ENCODE assay signal across 28 cellular contexts in the genomic region with DNA sequence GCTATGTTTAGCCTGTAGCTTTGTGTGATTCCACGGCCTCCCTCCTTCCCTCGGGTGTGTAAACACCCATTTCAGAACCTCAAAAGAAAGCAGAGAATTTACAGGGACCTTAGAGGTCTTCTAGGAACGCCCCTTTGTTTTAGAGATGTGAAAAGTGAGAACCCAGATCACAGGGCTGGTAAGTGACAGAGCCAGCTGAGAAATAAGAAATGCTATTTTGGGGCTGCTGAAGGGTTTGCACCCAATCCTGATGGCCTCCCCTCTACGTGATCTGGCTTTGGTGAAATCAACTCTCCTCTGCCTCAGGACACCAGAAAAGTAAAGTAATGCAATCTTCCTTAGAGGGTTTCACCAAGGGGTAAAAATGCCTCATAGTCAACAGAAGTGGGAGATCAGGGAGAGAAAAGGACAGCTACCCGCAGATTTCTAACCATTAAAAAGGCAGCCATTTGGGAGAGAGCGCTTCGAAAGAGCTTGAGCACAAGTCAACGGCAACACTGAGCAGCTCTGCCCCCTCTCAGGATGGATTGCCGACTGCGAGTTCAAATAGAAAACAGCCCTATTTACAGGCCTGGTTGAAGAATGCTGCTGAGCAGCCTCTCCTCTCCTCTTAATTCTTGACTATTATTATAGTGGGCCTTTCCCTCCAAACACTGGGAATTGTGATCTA.
A peak's percentile ranks its signal among the peaks of the same experiment; 100 is the strongest.
DNase-seq lines count a peak whose midpoint lies in the region; ATAC-seq and TF ChIP-seq lines count a peak whose summit lies in the region.
"Had no signal": no experiment of that assay in that cellular context is flagged by ENCODE, and none has a peak within 500 bp of the region (broad histone marks: within the 10 kb centered on the region; RNA-seq: fewer than 3 reads in every experiment).

No MANE protein-coding gene starts in this region.

- peak; percentile 54 for ATAC-seq in HG02798 (IDR thresholded peaks at IDR 0.05; ENCODE audit: poor library complexity, unreplicated experiment)
- ATAC-seq: activated CD8-positive, alpha-beta memory T cell treated with anti-CD3 and anti-CD28 coated beads, Interleukin-2, amount 10 ng/mL, durations not matched to agents 7 days and 5 days; SK-N-SH treated with all-trans-retinoic acid at 6 μM for 48 hours; stimulated activated effector memory CD8-positive, alpha-beta T cell treated with anti-CD3 and anti-CD28 coated beads, Interleukin-12 subunit alpha, Interleukin-12 subunit beta, amount 100 ng/mL, for 72 hours had no signal

- in situ Hi-C loops in KBM-7 (cut with MboI; ENCODE audit: low pct_unique_long_range_greater_than_20kb, low sequenced_read_pairs), result no loop called here

- no peak overlapping the region for H3K4me3 Mint-ChIP-seq in type B pancreatic cell
- H3K4me3 Mint-ChIP-seq: activated CD8-positive, alpha-beta memory T cell treated with anti-CD3 and anti-CD28 coated beads, Interleukin-2, amount 10 ng/mL, durations not matched to agents 7 days and 5 days; activated naive CD8-positive, alpha-beta T cell; activated T-helper 1 cell treated with anti-CD3 and anti-CD28 coated beads, Interleukin-12 subunit alpha, Interleukin-12 subunit beta, Interleukin-2, Interleukin-4 antibody, amounts not matched to agents 30 ng/mL and 10 ng/mL and 1 ng/mL, durations not matched to agents 14 hours and 24 hours and 36 hours; stimulated activated effector memory CD8-positive, alpha-beta T cell treated with anti-CD3 and anti-CD28 coated beads, Interleukin-12 subunit alpha, Interleukin-12 subunit beta, amount 100 ng/mL, for 72 hours; T-helper 2 cell treated with Interferon-gamma antibody and Interleukin-4, amounts not matched to agents 5 μg/mL and 100 μg/mL, for 36 hours had no signal

- H3K4me1 Mint-ChIP-seq in type B pancreatic cell (ENCODE audit: unreplicated experiment), result peaks cover 14% of the 10 kb centered on the region
- H3K4me1 Mint-ChIP-seq: stimulated activated effector memory CD8-positive, alpha-beta T cell treated with anti-CD3 and anti-CD28 coated beads, Interleukin-12 subunit alpha, Interleukin-12 subunit beta, amount 100 ng/mL, for 72 hours had no signal

- H3K36me3 Mint-ChIP-seq in type B pancreatic cell, result no peaks in the 10 kb centered on the region
- H3K36me3 Mint-ChIP-seq: activated CD8-positive, alpha-beta memory T cell treated with anti-CD3 and anti-CD28 coated beads, Interleukin-2, amount 10 ng/mL, durations not matched to agents 7 days and 5 days; activated naive CD8-positive, alpha-beta T cell; stimulated activated effector memory CD8-positive, alpha-beta T cell treated with anti-CD3 and anti-CD28 coated beads, Interleukin-12 subunit alpha, Interleukin-12 subunit beta, amount 100 ng/mL, for 72 hours had no signal

- peaks cover 4% of the 10 kb centered on the region for H3K9me3 Mint-ChIP-seq in type B pancreatic cell
- H3K9me3 Mint-ChIP-seq: activated T-helper 1 cell treated with anti-CD3 and anti-CD28 coated beads, Interleukin-12 subunit alpha, Interleukin-12 subunit beta, Interleukin-2, Interleukin-4 antibody, amounts not matched to agents 30 ng/mL and 10 ng/mL and 1 ng/mL, durations not matched to agents 14 hours and 24 hours and 36 hours; stimulated activated effector memory CD8-positive, alpha-beta T cell treated with anti-CD3 and anti-CD28 coated beads, Interleukin-12 subunit alpha, Interleukin-12 subunit beta, amount 100 ng/mL, for 72 hours; T-helper 2 cell treated with Interferon-gamma antibody and Interleukin-4, amounts not matched to agents 5 μg/mL and 100 μg/mL, for 36 hours had no signal

- TF ChIP-seq CTCF in type B pancreatic cell (conservative IDR thresholded peaks at IDR 0.05), result no peak

- peak overlapping the region; percentile 49 for H3K4me3 ChIP-seq in SJCRH30
- H3K4me3 ChIP-seq: ascending aorta, GM23248, spleen had no signal

- peak overlapping the region; percentile 22 for H3K27ac Mint-ChIP-seq in type B pancreatic cell
- H3K27ac Mint-ChIP-seq: activated CD8-positive, alpha-beta memory T cell treated with anti-CD3 and anti-CD28 coated beads, Interleukin-2, amount 10 ng/mL, durations not matched to agents 7 days and 5 days; activated naive CD8-positive, alpha-beta T cell; activated T-helper 1 cell treated with anti-CD3 and anti-CD28 coated beads, Interleukin-12 subunit alpha, Interleukin-12 subunit beta, Interleukin-2, Interleukin-4 antibody, amounts not matched to agents 30 ng/mL and 10 ng/mL and 1 ng/mL, durations not matched to agents 14 hours and 24 hours and 36 hours; stimulated activated effector memory CD8-positive, alpha-beta T cell treated with anti-CD3 and anti-CD28 coated beads, Interleukin-12 subunit alpha, Interleukin-12 subunit beta, amount 100 ng/mL, for 72 hours; T-helper 2 cell treated with Interferon-gamma antibody and Interleukin-4, amounts not matched to agents 5 μg/mL and 100 μg/mL, for 36 hours had no signal

- peaks cover 22% of the 10 kb centered on the region for H3K4me1 ChIP-seq in SJCRH30
- H3K4me1 ChIP-seq: ascending aorta, spleen had no signal

- H3K27me3 ChIP-seq in SJCRH30, result no peaks in the 10 kb centered on the region
- H3K27me3 ChIP-seq: ascending aorta, spleen had no signal

- no peaks in the 10 kb centered on the region for H3K36me3 ChIP-seq in SJCRH30
- H3K36me3 ChIP-seq: ascending aorta, spleen had no signal

- peaks cover under 1% of the 10 kb centered on the region for H3K27me3 Mint-ChIP-seq in type B pancreatic cell
- H3K27me3 Mint-ChIP-seq: activated CD8-positive, alpha-beta memory T cell treated with anti-CD3 and anti-CD28 coated beads, Interleukin-2, amount 10 ng/mL, durations not matched to agents 7 days and 5 days; activated naive CD8-positive, alpha-beta T cell had no signal

- H3K9me3 ChIP-seq in SJCRH30 (replicated peaks), result no peaks in the 10 kb centered on the region
- H3K9me3 ChIP-seq: ascending aorta, spleen had no signal

- DNase-seq in SJCRH30, result peak; percentile 71 to 91
- peak; percentile 77 for DNase-seq in islet precursor cell
- DNase-seq in type B pancreatic cell (ENCODE audit: extremely low spot score, unreplicated experiment), result no peak
- no peak for DNase-seq in T-helper 1 cell
- DNase-seq in KBM-7, result no peak
- DNase-seq in effector CD4-positive, alpha-beta T cell, result no peak
- DNase-seq: activated CD4-positive, alpha-beta T cell treated with anti-CD3 and anti-CD28 coated beads, Interleukin-2, amount 50 U/mL, for 1 hour; activated CD8-positive, alpha-beta memory T cell treated with anti-CD3 and anti-CD28 coated beads, Interleukin-2, amount 10 ng/mL, durations not matched to agents 7 days and 5 days; central memory CD4-positive, alpha-beta T cell; dermis blood vessel endothelial cell; GM23248; mammary epithelial cell; NCI-H1048; NCI-H1694 treated with DMSO at 0.1 percent for 48 hours; NCI-H2171 treated with DMSO at 0.1 percent for 48 hours; NCI-H69; retina; spleen; stimulated activated CD4-positive, alpha-beta T cell treated with anti-CD3 and anti-CD28 coated beads, Interleukin-2, amount 100 ng/mL, for 48 hours had no signal

- H3K27ac ChIP-seq in SJCRH30, result peak overlapping the region; percentile 86
- H3K27ac ChIP-seq: ascending aorta, C4-2B, GM23248, spleen, VCaP had no signal

Comparison
In these comparisons a context has a peak if more than half of its experiments do, and no peak if none do; other contexts are left out.
1. DNase-seq: peak in SJCRH30 (2 of 2) and islet precursor cell (single experiment); none in type B pancreatic cell (single experiment), T-helper 1 cell (0 of 5), KBM-7 (single experiment) and effector CD4-positive, alpha-beta T cell (single experiment).